Comparison of ENCODE assay signal across 8 cellular contexts in the genomic region with DNA sequence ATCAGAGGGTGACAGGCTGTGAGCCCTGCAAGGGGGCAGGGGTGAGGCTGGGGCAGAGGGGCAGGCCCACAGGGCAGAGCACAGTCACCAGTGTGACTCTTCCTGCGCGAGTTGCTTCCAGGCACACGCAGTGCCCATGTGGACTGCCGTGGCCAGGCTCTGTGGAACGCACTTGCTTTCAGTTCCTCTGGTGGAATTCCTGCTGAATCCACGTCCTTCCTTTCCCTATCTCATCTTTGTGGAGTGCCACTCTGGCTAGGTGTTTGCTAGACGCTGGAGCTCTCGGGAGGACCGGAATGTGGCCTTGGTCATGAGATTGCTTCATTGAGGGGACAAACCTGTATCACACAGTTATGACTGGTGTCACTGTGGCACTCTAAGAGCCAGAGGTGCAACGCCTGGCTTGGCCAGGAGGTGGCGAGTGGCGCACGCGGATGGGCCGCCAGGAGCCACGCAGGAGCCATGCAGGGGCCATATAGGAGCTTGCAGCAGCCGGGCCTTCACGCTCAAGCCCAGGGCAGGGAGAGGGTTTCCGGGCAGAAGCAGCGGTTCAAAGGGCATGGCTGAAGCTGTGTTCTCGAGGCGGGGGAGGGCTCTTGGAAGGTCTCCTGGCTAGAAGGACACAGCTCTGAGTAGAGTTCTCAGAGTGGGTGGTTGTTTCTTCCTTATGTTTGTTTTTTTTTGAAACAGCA. TPM values are rescaled to one million over a fixed set of nuclear protein-coding genes. Genes with fewer than 3 reads are reported as not detected.
DNase-seq lines count a peak whose midpoint lies in the region; ATAC-seq and TF ChIP-seq lines count a peak whose summit lies in the region.

No MANE protein-coding gene starts in this region.

- TF ChIP-seq CTCF in Loucy (conservative IDR thresholded peaks at IDR 0.05; ENCODE audit: low read length), result peak; percentile 82
- TF ChIP-seq CTCF in left ventricle myocardium inferior (IDR thresholded peaks at IDR 0.05; ENCODE audit: borderline replicate concordance), result peak; percentile 97

- peaks cover 5% of the 10 kb centered on the region for H3K36me3 Mint-ChIP-seq in T-helper 17 cell (ENCODE audit: low read depth)

- H3K9me2 ChIP-seq in Loucy (replicated peaks; ENCODE audit: low read depth, low read length), result no peaks in the 10 kb centered on the region

- no peaks in the 10 kb centered on the region for H3K4me1 ChIP-seq in Loucy (ENCODE audit: insufficient read depth, low read length, poor library complexity, severe bottlenecking)
- peaks cover 20% of the 10 kb centered on the region for H3K4me1 ChIP-seq in left ventricle myocardium inferior

- H3F3A ChIP-seq in Loucy (ENCODE audit: low read depth), result no peaks in the 10 kb centered on the region

- peaks cover 4% of the 10 kb centered on the region for H4K20me1 ChIP-seq in Loucy (ENCODE audit: insufficient read depth, low read length, poor library complexity, severe bottlenecking)

- H3K4me2 ChIP-seq in Loucy (ENCODE audit: low read depth, low read length, poor library complexity, severe bottlenecking), result no peak overlapping the region

- no peaks in the 10 kb centered on the region for H3K27me3 ChIP-seq in Loucy (ENCODE audit: insufficient read depth, low read length, poor library complexity, severe bottlenecking)
- no peaks in the 10 kb centered on the region for H3K27me3 ChIP-seq in left ventricle myocardium inferior (ENCODE audit: low read depth)

- H3K27me3 Mint-ChIP-seq in T-helper 17 cell, result no peaks in the 10 kb centered on the region

- peaks cover 9% of the 10 kb centered on the region; the same call in 1 of the 2 replicates for H3K79me2 ChIP-seq in Loucy (ENCODE audit: insufficient read depth, low read length)

- no peak overlapping the region for H3K9ac ChIP-seq in Loucy (ENCODE audit: low read depth, low read length, poor library complexity, severe bottlenecking)

- H3K27ac Mint-ChIP-seq in T-helper 17 cell, result peak overlapping the region; percentile 92

- peaks cover 28% of the 10 kb centered on the region for H3K4me1 Mint-ChIP-seq in T-helper 17 cell

- H2AFZ ChIP-seq in Loucy (ENCODE audit: low read length), result no peak overlapping the region

- intact Hi-C loops in left ventricle myocardium inferior (cut with micrococcal nuclease), result no loop called here

- H3K36me3 ChIP-seq in Loucy (ENCODE audit: insufficient read depth, low read length) (peaks cover 69% of the 10 kb centered on the region; the same call in 1 of the 2 replicates), left ventricle myocardium inferior (peaks cover 67% of the 10 kb centered on the region)

- no peaks in the 10 kb centered on the region for H3K9me3 ChIP-seq in Loucy (ENCODE audit: insufficient read depth, low read depth, low read length)
- H3K9me3 ChIP-seq in T-helper 17 cell (ENCODE audit: control insufficient read depth, low read length, poor library complexity, severe bottlenecking), result no peaks in the 10 kb centered on the region
- H3K9me3 ChIP-seq in left ventricle myocardium inferior (replicated peaks), result no peaks in the 10 kb centered on the region

- peak; percentile 93 for DNase-seq in GM03348 (ENCODE audit: low spot score)
- peak; percentile 59 to 81 (median 60) for DNase-seq in T-helper 17 cell
- peak; percentile 58 for DNase-seq in amniotic epithelial cell (ENCODE audit: low read depth)
- peak; percentile 70 for DNase-seq in left ventricle myocardium inferior
- DNase-seq in retina, result peak; percentile 89

- H3K4me3 ChIP-seq in Loucy (ENCODE audit: low read length, poor library complexity, severe bottlenecking), result no peak overlapping the region
- H3K4me3 ChIP-seq in left ventricle myocardium inferior, result no peak overlapping the region

- H3K27ac ChIP-seq in left ventricle myocardium inferior (replicated peaks), result no peak overlapping the region

- ATAC-seq in T-helper 17 cell (peak; percentile 87), HG03342 (IDR thresholded peaks at IDR 0.05; ENCODE audit: unreplicated experiment) (no peak), GM21723 (IDR thresholded peaks at IDR 0.05; ENCODE audit: unreplicated experiment) (no peak)

- H3K4me3 Mint-ChIP-seq in T-helper 17 cell, result peak overlapping the region; percentile 57

RNA-seq across cellular contexts. Expression of a gene that starts 36.1 kb away (rescaled TPM):
- total RNA-seq in T-helper 17 cell, result 10 to 100 TPM; 42.1 to 43.8 TPM
- 16.2 TPM for total RNA-seq in left ventricle myocardium inferior
